In the genomic region with DNA sequence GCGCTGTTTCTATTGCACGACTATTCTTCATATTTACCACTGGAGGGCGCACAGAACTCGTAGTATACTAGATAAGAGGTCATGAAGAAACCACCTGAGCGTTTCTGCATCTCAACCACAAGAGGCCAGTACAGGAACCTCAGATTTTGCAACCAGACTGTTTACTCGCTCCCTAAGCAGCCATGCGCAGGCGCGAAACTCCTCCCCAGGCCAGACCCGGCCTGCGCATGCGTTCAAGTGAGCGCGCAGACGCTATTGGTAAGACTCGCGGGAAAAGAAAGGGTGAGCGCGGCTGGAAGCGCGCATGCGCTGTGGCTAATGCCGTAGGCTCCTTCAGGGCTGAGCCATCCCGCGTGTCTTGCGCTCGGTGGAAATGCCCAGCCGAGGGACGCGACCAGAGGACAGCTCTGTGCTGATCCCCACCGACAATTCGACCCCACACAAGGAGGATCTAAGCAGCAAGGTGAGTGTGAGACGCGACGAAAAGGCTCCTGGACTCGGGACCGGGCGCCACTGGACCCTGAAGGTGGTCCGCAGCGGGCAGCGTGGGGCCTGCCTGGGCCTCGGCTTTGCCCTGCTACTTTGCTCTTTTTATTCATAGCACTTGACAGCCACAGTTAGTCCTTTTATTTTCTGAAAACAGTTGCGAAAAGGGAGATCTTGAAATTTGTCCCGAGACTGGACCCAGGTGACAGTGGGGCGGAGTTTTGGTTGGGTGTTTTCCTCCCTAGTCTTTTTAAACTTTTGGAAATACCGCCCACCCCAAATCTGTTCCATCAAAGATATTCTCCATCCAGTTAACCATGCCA, we compare ENCODE assay signal across 1 cellular context.
A peak's percentile ranks its signal among the peaks of the same experiment; 100 is the strongest.
TF ChIP-seq lines count a peak whose summit lies in the region.

A gene (plus strand): TSS at position 312 of the 809 bp plus-strand sequence. CDS start 4,674 bp downstream, outside the sequence.

TF ChIP-seq in GM23338, 12 proteins besides CTCF, POLR2A, EP300 and RAD21 (continued from another document):
- TF ChIP-seq, protein P1, sequence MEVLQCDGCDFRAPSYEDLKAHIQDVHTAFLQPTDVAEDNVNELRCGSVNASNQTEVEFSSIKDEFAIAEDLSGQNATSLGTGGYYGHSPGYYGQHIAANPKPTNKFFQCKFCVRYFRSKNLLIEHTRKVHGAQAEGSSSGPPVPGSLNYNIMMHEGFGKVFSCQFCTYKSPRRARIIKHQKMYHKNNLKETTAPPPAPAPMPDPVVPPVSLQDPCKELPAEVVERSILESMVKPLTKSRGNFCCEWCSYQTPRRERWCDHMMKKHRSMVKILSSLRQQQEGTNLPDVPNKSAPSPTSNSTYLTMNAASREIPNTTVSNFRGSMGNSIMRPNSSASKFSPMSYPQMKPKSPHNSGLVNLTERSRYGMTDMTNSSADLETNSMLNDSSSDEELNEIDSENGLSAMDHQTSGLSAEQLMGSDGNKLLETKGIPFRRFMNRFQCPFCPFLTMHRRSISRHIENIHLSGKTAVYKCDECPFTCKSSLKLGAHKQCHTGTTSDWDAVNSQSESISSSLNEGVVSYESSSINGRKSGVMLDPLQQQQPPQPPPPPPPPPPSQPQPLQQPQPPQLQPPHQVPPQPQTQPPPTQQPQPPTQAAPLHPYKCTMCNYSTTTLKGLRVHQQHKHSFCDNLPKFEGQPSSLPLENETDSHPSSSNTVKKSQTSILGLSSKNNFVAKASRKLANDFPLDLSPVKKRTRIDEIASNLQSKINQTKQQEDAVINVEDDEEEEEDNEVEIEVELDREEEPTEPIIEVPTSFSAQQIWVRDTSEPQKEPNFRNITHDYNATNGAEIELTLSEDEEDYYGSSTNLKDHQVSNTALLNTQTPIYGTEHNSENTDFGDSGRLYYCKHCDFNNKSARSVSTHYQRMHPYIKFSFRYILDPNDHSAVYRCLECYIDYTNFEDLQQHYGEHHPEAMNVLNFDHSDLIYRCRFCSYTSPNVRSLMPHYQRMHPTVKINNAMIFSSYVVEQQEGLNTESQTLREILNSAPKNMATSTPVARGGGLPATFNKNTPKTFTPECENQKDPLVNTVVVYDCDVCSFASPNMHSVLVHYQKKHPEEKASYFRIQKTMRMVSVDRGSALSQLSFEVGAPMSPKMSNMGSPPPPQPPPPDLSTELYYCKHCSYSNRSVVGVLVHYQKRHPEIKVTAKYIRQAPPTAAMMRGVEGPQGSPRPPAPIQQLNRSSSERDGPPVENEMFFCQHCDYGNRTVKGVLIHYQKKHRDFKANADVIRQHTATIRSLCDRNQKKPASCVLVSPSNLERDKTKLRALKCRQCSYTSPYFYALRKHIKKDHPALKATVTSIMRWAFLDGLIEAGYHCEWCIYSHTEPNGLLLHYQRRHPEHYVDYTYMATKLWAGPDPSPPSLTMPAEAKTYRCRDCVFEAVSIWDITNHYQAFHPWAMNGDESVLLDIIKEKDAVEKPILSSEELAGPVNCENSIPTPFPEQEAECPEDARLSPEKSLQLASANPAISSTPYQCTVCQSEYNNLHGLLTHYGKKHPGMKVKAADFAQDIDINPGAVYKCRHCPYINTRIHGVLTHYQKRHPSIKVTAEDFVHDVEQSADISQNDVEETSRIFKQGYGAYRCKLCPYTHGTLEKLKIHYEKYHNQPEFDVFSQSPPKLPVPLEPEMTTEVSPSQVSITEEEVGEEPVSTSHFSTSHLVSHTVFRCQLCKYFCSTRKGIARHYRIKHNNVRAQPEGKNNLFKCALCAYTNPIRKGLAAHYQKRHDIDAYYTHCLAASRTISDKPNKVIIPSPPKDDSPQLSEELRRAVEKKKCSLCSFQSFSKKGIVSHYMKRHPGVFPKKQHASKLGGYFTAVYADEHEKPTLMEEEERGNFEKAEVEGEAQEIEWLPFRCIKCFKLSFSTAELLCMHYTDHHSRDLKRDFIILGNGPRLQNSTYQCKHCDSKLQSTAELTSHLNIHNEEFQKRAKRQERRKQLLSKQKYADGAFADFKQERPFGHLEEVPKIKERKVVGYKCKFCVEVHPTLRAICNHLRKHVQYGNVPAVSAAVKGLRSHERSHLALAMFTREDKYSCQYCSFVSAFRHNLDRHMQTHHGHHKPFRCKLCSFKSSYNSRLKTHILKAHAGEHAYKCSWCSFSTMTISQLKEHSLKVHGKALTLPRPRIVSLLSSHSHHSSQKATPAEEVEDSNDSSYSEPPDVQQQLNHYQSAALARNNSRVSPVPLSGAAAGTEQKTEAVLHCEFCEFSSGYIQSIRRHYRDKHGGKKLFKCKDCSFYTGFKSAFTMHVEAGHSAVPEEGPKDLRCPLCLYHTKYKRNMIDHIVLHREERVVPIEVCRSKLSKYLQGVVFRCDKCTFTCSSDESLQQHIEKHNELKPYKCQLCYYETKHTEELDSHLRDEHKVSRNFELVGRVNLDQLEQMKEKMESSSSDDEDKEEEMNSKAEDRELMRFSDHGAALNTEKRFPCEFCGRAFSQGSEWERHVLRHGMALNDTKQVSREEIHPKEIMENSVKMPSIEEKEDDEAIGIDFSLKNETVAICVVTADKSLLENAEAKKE (CRISPR knock-in tag; IDR thresholded peaks at IDR 0.05) = no peak
- TF ChIP-seq EZH2phosphoT487 (IDR thresholded peaks at IDR 0.05; ENCODE audit: unreplicated experiment) (no peak), ZNF114 (CRISPR knock-in tag; IDR thresholded peaks at IDR 0.05) (no peak), JUNB (IDR thresholded peaks at IDR 0.05; ENCODE audit: unreplicated experiment) (no peak), NANOG (IDR thresholded peaks at IDR 0.05; ENCODE audit: borderline replicate concordance) (no peak), EZH2 (IDR thresholded peaks at IDR 0.05; ENCODE audit: low read depth, unreplicated experiment) (no peak), POLR2AphosphoS5 (IDR thresholded peaks at IDR 0.05; ENCODE audit: low read depth) (peak; percentile 97)
TF ChIP-seq in GM23338: peak in this region for 3.
